15 cellular contexts compared by ENCODE assay signal in the genomic region with DNA sequence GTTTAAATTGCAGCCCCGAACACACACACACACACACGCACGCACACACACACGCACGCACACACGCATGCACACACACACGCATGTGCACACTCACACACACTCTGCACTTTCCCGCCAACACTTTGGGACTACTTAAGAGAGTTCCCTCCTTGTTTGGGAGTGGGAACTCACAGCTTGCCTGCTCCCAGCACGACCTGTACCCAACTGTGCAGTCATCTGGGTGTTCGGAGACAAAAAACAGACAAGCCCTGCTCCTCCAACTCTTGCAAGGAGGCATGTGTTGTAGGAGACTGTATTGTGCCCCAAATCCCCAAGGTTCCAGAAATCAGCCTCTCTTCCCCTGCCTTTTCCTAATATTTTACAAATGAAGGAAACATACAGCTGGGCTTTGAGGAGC.
DNase-seq lines count a peak whose midpoint lies in the region; ATAC-seq and TF ChIP-seq lines count a peak whose summit lies in the region.
"Had no signal": no experiment of that assay in that cellular context is flagged by ENCODE, and none has a peak within 500 bp of the region (broad histone marks: within the 10 kb centered on the region; RNA-seq: fewer than 3 reads in every experiment).

No MANE protein-coding gene starts in this region.

- POLR2A ChIA-PET in naive thymus-derived CD4-positive, alpha-beta T cell (lab: Charles Lee) = no interaction called here

- peak; percentile 39 for ATAC-seq in left ventricle myocardium superior
- no peak for ATAC-seq in naive thymus-derived CD4-positive, alpha-beta T cell
- ATAC-seq: A549 had no signal

- H3K9me3 Mint-ChIP-seq in glutamatergic neuron (ENCODE audit: unreplicated experiment) = peaks cover 7% of the 10 kb centered on the region
- peaks cover 0 to 3% (median 0%) of the 10 kb centered on the region in 11 donors for H3K9me3 Mint-ChIP-seq in naive thymus-derived CD4-positive, alpha-beta T cell
- H3K9me3 Mint-ChIP-seq: CD14-positive monocyte had no signal

- H3K4me3 ChIP-seq in right atrium auricular region (no peak overlapping the region), rectal smooth muscle tissue (ENCODE audit: low read length) (no peak overlapping the region)
- no peak overlapping the region for H3K4me3 ChIP-seq in naive thymus-derived CD4-positive, alpha-beta T cell (ENCODE audit: low read length)
- H3K4me3 ChIP-seq: A549, HAP-1 had no signal

- H3K4me3 Mint-ChIP-seq in glutamatergic neuron (ENCODE audit: unreplicated experiment) = no peak overlapping the region
- no peak overlapping the region for H3K4me3 Mint-ChIP-seq in naive thymus-derived CD4-positive, alpha-beta T cell

- H3K36me3 ChIP-seq in right atrium auricular region (no peaks in the 10 kb centered on the region), rectal smooth muscle tissue (ENCODE audit: control insufficient read depth, insufficient read depth, low read length) (no peaks in the 10 kb centered on the region)
- no peaks in the 10 kb centered on the region for H3K36me3 ChIP-seq in naive thymus-derived CD4-positive, alpha-beta T cell (ENCODE audit: control insufficient read depth in 2 of 3, insufficient read depth in 3 of 3, low read length in 3 of 3)
- H3K36me3 ChIP-seq: HAP-1 had no signal

- H3K4me1 ChIP-seq in right atrium auricular region (peaks cover 0 to 53% of the 10 kb centered on the region in 2 donors), rectal smooth muscle tissue (ENCODE audit: control insufficient read depth, insufficient read depth, low read length) (peaks cover 28% of the 10 kb centered on the region)
- H3K4me1 ChIP-seq in naive thymus-derived CD4-positive, alpha-beta T cell (ENCODE audit: control insufficient read depth in 2 of 2, insufficient read depth in 2 of 2, low read length in 2 of 2) = no peaks in the 10 kb centered on the region
- H3K4me1 ChIP-seq: A549, HAP-1 had no signal

- H3K27me3 Mint-ChIP-seq in glutamatergic neuron (ENCODE audit: unreplicated experiment) = peaks cover 3% of the 10 kb centered on the region
- H3K27me3 Mint-ChIP-seq in naive thymus-derived CD4-positive, alpha-beta T cell = peaks cover 3 to 35% (median 7%) of the 10 kb centered on the region in 5 donors

- no peaks in the 10 kb centered on the region for H3K9me3 ChIP-seq in right atrium auricular region
- H3K9me3 ChIP-seq in naive thymus-derived CD4-positive, alpha-beta T cell (ENCODE audit: control insufficient read depth in 2 of 3, low read length in 3 of 3) = no peaks in the 10 kb centered on the region
- H3K9me3 ChIP-seq: A549, HAP-1 had no signal

- CTCF ChIA-PET in naive thymus-derived CD4-positive, alpha-beta T cell (lab: Charles Lee) = no interaction called here

- H3K27ac ChIP-seq in right atrium auricular region (peak overlapping the region in 1 of 2 donors; percentile 11), rectal smooth muscle tissue (ENCODE audit: low read depth, low read length) (peak overlapping the region; percentile 64)
- no peak overlapping the region for H3K27ac ChIP-seq in naive thymus-derived CD4-positive, alpha-beta T cell (ENCODE audit: low read depth, low read length)
- H3K27ac ChIP-seq: A549 had no signal

- H3K36me3 Mint-ChIP-seq in glutamatergic neuron (ENCODE audit: unreplicated experiment) = no peaks in the 10 kb centered on the region
- H3K36me3 Mint-ChIP-seq in naive thymus-derived CD4-positive, alpha-beta T cell = peaks cover 0 to 2% (median 0%) of the 10 kb centered on the region in 5 donors
- H3K36me3 Mint-ChIP-seq: CD14-positive monocyte had no signal

- intact Hi-C loops in left ventricle myocardium superior (cut with micrococcal nuclease) = no loop called here
- intact Hi-C loops in naive thymus-derived CD4-positive, alpha-beta T cell (cut with micrococcal nuclease) = no loop called here

- H3K27me3 ChIP-seq in right atrium auricular region (no peaks in the 10 kb centered on the region), rectal smooth muscle tissue (ENCODE audit: control insufficient read depth, insufficient read depth, low read length) (no peaks in the 10 kb centered on the region)
- no peaks in the 10 kb centered on the region for H3K27me3 ChIP-seq in naive thymus-derived CD4-positive, alpha-beta T cell (ENCODE audit: control insufficient read depth in 2 of 2, insufficient read depth in 2 of 2, low read length in 2 of 2)

- peak overlapping the region; percentile 63 for H3K27ac Mint-ChIP-seq in glutamatergic neuron (ENCODE audit: unreplicated experiment)
- no peak overlapping the region for H3K27ac Mint-ChIP-seq in naive thymus-derived CD4-positive, alpha-beta T cell

- peaks cover 63% of the 10 kb centered on the region for H3K4me1 Mint-ChIP-seq in glutamatergic neuron (ENCODE audit: low read depth, unreplicated experiment)
- peaks cover 0 to 6% (median 0%) of the 10 kb centered on the region in 7 donors for H3K4me1 Mint-ChIP-seq in naive thymus-derived CD4-positive, alpha-beta T cell

- DNase-seq in left ventricle myocardium superior (peak; percentile 28), right atrium auricular region (ENCODE audit: low spot score) (no peak), glutamatergic neuron (no peak), NCI-H2081 (lab: John Stamatoyannopoulos, UW) (no peak), NCI-H2196 treated with DMSO at 0.1 percent for 48 hours (lab: John Stamatoyannopoulos, UW; ENCODE audit: unreplicated experiment) (no peak), GM03348 (ENCODE audit: low spot score) (no peak)
- no peak for DNase-seq in naive thymus-derived CD4-positive, alpha-beta T cell
- DNase-seq: IMR-90, NCI-H1436 treated with DMSO at 0.1 percent for 48 hours, NCI-H774, SHP77 had no signal

- no peak overlapping the region for H3K9ac ChIP-seq in rectal smooth muscle tissue (ENCODE audit: low read length)

- TF ChIP-seq CTCF in right atrium auricular region (IDR thresholded peaks at IDR 0.05) (no peak), glutamatergic neuron (IDR thresholded peaks at IDR 0.05; ENCODE audit: partially characterized antibody, unreplicated experiment) (no peak)
